11 cellular contexts compared by ENCODE assay signal in genomic region chr16:54932737-54933254, GRCh38. TPM values are rescaled to one million over a fixed set of nuclear protein-coding genes. Genes with fewer than 3 reads are reported as not detected.
DNase-seq lines count a peak whose midpoint lies in the region; ATAC-seq, FAIRE-seq and TF ChIP-seq lines count a peak whose summit lies in the region.
"Had no signal": no experiment of that assay in that cellular context is flagged by ENCODE, and none has a peak within 500 bp of the region (broad histone marks: within the 10 kb centered on the region; RNA-seq: fewer than 3 reads in every experiment).

No MANE protein-coding gene starts in this region.

- H3K36me3 Mint-ChIP-seq in activated T-cell treated with anti-CD3 and anti-CD28 coated beads, Interleukin-2, amount 50 U/mL, for 72 hours (ENCODE audit: insufficient read depth in 2 of 2): peaks cover 11 to 13% of the 10 kb centered on the region in 2 donors

- ATAC-seq in activated T-cell treated with anti-CD3 and anti-CD28 coated beads, Interleukin-2, amount 50 U/mL, for 72 hours (replicated peaks in 1 of 2): no peak
- ATAC-seq: activated T-helper 17 cell treated with anti-CD3 and anti-CD28 coated beads, Interleukin-2, amount 50 U/mL, for 72 hours had no signal

- DNase-seq in activated T-cell treated with anti-CD3 and anti-CD28 coated beads, Interleukin-2, amount 50 U/mL, for 72 hours: no peak
- DNase-seq in activated T-cell treated with anti-CD3 and anti-CD28 coated beads, Interleukin-2, amount 50 U/mL, for 1 hour: no peak
- DNase-seq in adipocyte (ENCODE audit: low read depth) (no peak), iPS-NIHi7 (ENCODE audit: extremely low spot score) (peak; percentile 26), dedifferentiated amniotic fluid mesenchymal stem cell (ENCODE audit: extremely low spot score) (no peak), GM12891 (ENCODE audit: insufficient read length, low spot score) (no peak)
- DNase-seq in stimulated activated CD4-positive, alpha-beta T cell treated with anti-CD3 and anti-CD28 coated beads, Interleukin-2, amount 100 ng/mL, for 48 hours: no peak
- DNase-seq: MV-4-11 had no signal

- H3K9me3 Mint-ChIP-seq in activated T-cell treated with anti-CD3 and anti-CD28 coated beads, Interleukin-2, amount 50 U/mL, for 72 hours: no peaks in the 10 kb centered on the region

- peak overlapping the region; percentile 75 for H3K27ac ChIP-seq in subcutaneous abdominal adipose tissue (ENCODE audit: low read depth, low read length)

- FAIRE-seq in GM12891 (lab: Jason Lieb, UNC): no peak
- FAIRE-seq: frontal cortex had no signal

- H3K4me1 Mint-ChIP-seq in activated T-cell treated with anti-CD3 and anti-CD28 coated beads, Interleukin-2, amount 50 U/mL, for 72 hours (ENCODE audit: low read depth): peaks cover 57% of the 10 kb centered on the region

- no peaks in the 10 kb centered on the region for H3K27me3 ChIP-seq in adipocyte (replicated peaks; ENCODE audit: control insufficient read depth, insufficient read depth, low read length)
- H3K27me3 ChIP-seq in subcutaneous abdominal adipose tissue (ENCODE audit: control insufficient read depth in 5 of 5, insufficient read depth in 4 of 5, low read length in 5 of 5): peaks cover 5 to 47% (median 40%) of the 10 kb centered on the region in 5 donors

- no peak overlapping the region for H3K27ac Mint-ChIP-seq in activated T-cell treated with anti-CD3 and anti-CD28 coated beads, Interleukin-2, amount 50 U/mL, for 72 hours
- H3K27ac Mint-ChIP-seq: activated T-helper 17 cell treated with anti-CD3 and anti-CD28 coated beads, Interleukin-2, amount 50 U/mL, for 72 hours had no signal

- H3K4me3 ChIP-seq in adipocyte (ENCODE audit: low read length) (peak overlapping the region; percentile 87), subcutaneous abdominal adipose tissue (ENCODE audit: low read depth in 1 of 5, low read length in 5 of 5) (peak overlapping the region; percentile 40 to 88 (median 82))

- H3K27me3 Mint-ChIP-seq in activated T-cell treated with anti-CD3 and anti-CD28 coated beads, Interleukin-2, amount 50 U/mL, for 72 hours (ENCODE audit: low read depth): peaks cover 67% of the 10 kb centered on the region

- H3K4me1 ChIP-seq in adipocyte (ENCODE audit: control insufficient read depth, insufficient read depth, low read length) (peaks cover 11% of the 10 kb centered on the region), subcutaneous abdominal adipose tissue (ENCODE audit: control insufficient read depth in 5 of 5, insufficient read depth in 5 of 5, low read length in 5 of 5) (peaks cover 2 to 74% (median 54%) of the 10 kb centered on the region in 5 donors)

- H3K9ac ChIP-seq in adipocyte (ENCODE audit: low read length): peak overlapping the region; percentile 93
- peak overlapping the region in 4 of 5 donors; percentile 33 to 81 (median 62) for H3K9ac ChIP-seq in subcutaneous abdominal adipose tissue (ENCODE audit: low read length in 5 of 5)

- H3K9me3 ChIP-seq in adipocyte (ENCODE audit: control insufficient read depth, low read length): no peaks in the 10 kb centered on the region
- H3K9me3 ChIP-seq in subcutaneous abdominal adipose tissue (ENCODE audit: control insufficient read depth in 5 of 5, low read length in 5 of 5): no peaks in the 10 kb centered on the region

- no peak for TF ChIP-seq POLR2A in GM12891 (IDR thresholded peaks at IDR 0.05; ENCODE audit: low read depth, low read length)

- H3K36me3 ChIP-seq in adipocyte (ENCODE audit: control insufficient read depth, insufficient read depth, low read length, severe bottlenecking) (no peaks in the 10 kb centered on the region), subcutaneous abdominal adipose tissue (ENCODE audit: control insufficient read depth in 5 of 5, insufficient read depth in 5 of 5, low read length in 5 of 5) (no peaks in the 10 kb centered on the region)

- H3K4me3 Mint-ChIP-seq in activated T-cell treated with anti-CD3 and anti-CD28 coated beads, Interleukin-2, amount 50 U/mL, for 72 hours: peak overlapping the region; percentile 50 to 67

TF ChIP-seq in GM12891, 5 proteins besides CTCF, POLR2A, EP300 and RAD21:
- TF ChIP-seq POLR2AphosphoS5 (IDR thresholded peaks at IDR 0.05; ENCODE audit: low read depth, low read length): no peak
- TF ChIP-seq POU2F2 (IDR thresholded peaks at IDR 0.05; ENCODE audit: low read depth, low read length): no peak
- no peak for TF ChIP-seq TAF1 (IDR thresholded peaks at IDR 0.05; ENCODE audit: low read depth, low read length)
- no peak for TF ChIP-seq SPI1 (IDR thresholded peaks at IDR 0.05; ENCODE audit: low read depth, low read length)
- TF ChIP-seq PAX5 (IDR thresholded peaks at IDR 0.05; ENCODE audit: insufficient read depth, low read length, severe bottlenecking): no peak
TF ChIP-seq in GM12891: peak in this region for 0.

RNA-seq across cellular contexts. Expression of gene IRX5, which starts 2.1 kb away (rescaled TPM):
- total RNA-seq in activated T-cell treated with anti-CD3 and anti-CD28 coated beads, Interleukin-2, amount 50 U/mL, for 72 hours: 1 to 10 TPM in 1 of 2 donors, under 1 TPM in 1; 0.74 to 1.4 TPM
- polyA plus RNA-seq in GM12891 (2012; ENCODE audit: low read depth, missing spikeins): not detected
